ENCODE assay signal across 2 cellular contexts in genomic region chr5:145911164-145911563, GRCh38.
TF ChIP-seq lines count a peak whose summit lies in the region.

No MANE protein-coding gene starts in this region.

TF ChIP-seq in IMR-90, 13 proteins besides CTCF, POLR2A, EP300 and RAD21:
- TF ChIP-seq NFE2L2 (IDR thresholded peaks at IDR 0.05; ENCODE audit: low read depth, low read length): no peak
- TF ChIP-seq BHLHE40 (IDR thresholded peaks at IDR 0.05; ENCODE audit: low read depth, low read length): no peak
- TF ChIP-seq CEBPB (IDR thresholded peaks at IDR 0.05; ENCODE audit: low read depth, low read length): no peak
- TF ChIP-seq RFX5 (IDR thresholded peaks at IDR 0.05; ENCODE audit: low read depth, low read length): no peak
- TF ChIP-seq MAZ (IDR thresholded peaks at IDR 0.05; ENCODE audit: borderline replicate concordance, low read depth, low read length): no peak
- TF ChIP-seq MAFK (IDR thresholded peaks at IDR 0.05; ENCODE audit: low read depth, low read length): no peak
- TF ChIP-seq SMC3 (IDR thresholded peaks at IDR 0.05; ENCODE audit: low read depth, low read length): no peak

TF ChIP-seq in H1, 55 proteins besides CTCF, POLR2A, EP300 and RAD21:
- TF ChIP-seq ASH2L (IDR thresholded peaks at IDR 0.05; ENCODE audit: low read length): no peak
